ENCODE assay signal across 8 cellular contexts in genomic region chr6:28634758-28635546, GRCh38.
DNase-seq lines count a peak whose midpoint lies in the region; ATAC-seq and TF ChIP-seq lines count a peak whose summit lies in the region.

No MANE protein-coding gene starts in this region.

- no peaks in the 10 kb centered on the region for H3K36me3 ChIP-seq in PC-3 (ENCODE audit: low read depth, low read length)

- peaks cover 16% of the 10 kb centered on the region for H3K4me1 Mint-ChIP-seq in osteocyte (ENCODE audit: unreplicated experiment)

- no peaks in the 10 kb centered on the region for H3K9me3 ChIP-seq in PC-3 (ENCODE audit: low read length)

- H3K4me1 ChIP-seq in PC-3 (ENCODE audit: insufficient read depth, low read length) = peaks cover 9% of the 10 kb centered on the region; the same call in 1 of the 2 replicates

- no peaks in the 10 kb centered on the region for H3K9me3 Mint-ChIP-seq in osteocyte (ENCODE audit: unreplicated experiment)

- H3F3A ChIP-seq in PC-3 (ENCODE audit: low read length, unreplicated experiment) = no peaks in the 10 kb centered on the region

- H3K36me3 Mint-ChIP-seq in osteocyte (ENCODE audit: unreplicated experiment) = no peaks in the 10 kb centered on the region

- no peaks in the 10 kb centered on the region for H3K79me2 ChIP-seq in PC-3 (ENCODE audit: low read length)

- no peak overlapping the region for H3K27ac Mint-ChIP-seq in osteocyte (ENCODE audit: unreplicated experiment)

- H3K4me3 Mint-ChIP-seq in osteocyte (ENCODE audit: unreplicated experiment) = peak overlapping the region; percentile 79

- peak overlapping the region; percentile 98 for H2AFZ ChIP-seq in PC-3 (ENCODE audit: low read length)

- peak overlapping the region; percentile 93 for H3K4me2 ChIP-seq in PC-3 (ENCODE audit: low read length)

- H3K4me3 ChIP-seq in GM12865 (ENCODE audit: low read depth, low read length) (peak overlapping the region; percentile 16; the same call in 1 of the 2 replicates), PC-3 (ENCODE audit: low read length) (peak overlapping the region; percentile 78)

- BruUV-seq in PC-3 (replicated peaks; lab: Mats Ljungman, UMichigan) = TSS peak; percentile 40

- peaks cover 30% of the 10 kb centered on the region for H3K27me3 Mint-ChIP-seq in osteocyte (ENCODE audit: unreplicated experiment)

- TF ChIP-seq POLR2A in erythroblast (IDR thresholded peaks at IDR 0.05; ENCODE audit: low read length) = no peak

- no peaks in the 10 kb centered on the region for H3K27me3 ChIP-seq in PC-3 (ENCODE audit: low read length)

- POLR2A ChIA-PET in PC-3 (lab: Charles Lee; ENCODE audit: unreplicated experiment) = interaction anchor here (0.6 kb wide), 1 partner anchor 39 kb away, joined by 4 read pairs; no protein-coding TSS in a partner anchor

- ATAC-seq in PC-3 = peak; percentile 90
- ATAC-seq in GM18498 (IDR thresholded peaks at IDR 0.05; ENCODE audit: unreplicated experiment) = no peak
- ATAC-seq in sciatic nerve = no peak
- no peak for ATAC-seq in GM18861 (IDR thresholded peaks at IDR 0.05; ENCODE audit: unreplicated experiment)
- no peak for ATAC-seq in GM19035 (IDR thresholded peaks at IDR 0.05; ENCODE audit: unreplicated experiment)

- intact Hi-C loops in PC-3 (cut with micrococcal nuclease) (no loop called here), sciatic nerve (cut with DNase I) (no loop called here)

- TF ChIP-seq CTCF in GM12865 (IDR thresholded peaks at IDR 0.05; ENCODE audit: insufficient read depth, low read depth, low read length, missing control alignments) (no peak), PC-3 (conservative IDR thresholded peaks at IDR 0.05; ENCODE audit: low read depth, low read length) (no peak), osteocyte (IDR thresholded peaks at IDR 0.05) (no peak)

- DNase-seq in GM12865 (ENCODE audit: low read depth) = no peak
- peak; percentile 48 for DNase-seq in PC-3
- peak; percentile 8 to 18 for DNase-seq in erythroblast (lab: John Stamatoyannopoulos, UW)
- no peak for DNase-seq in osteocyte (ENCODE audit: extremely low spot score, unreplicated experiment)
- no peak for DNase-seq in sciatic nerve (ENCODE audit: low spot score)

- no peak overlapping the region for H3K27ac ChIP-seq in PC-3 (ENCODE audit: low read length)

- peak overlapping the region; percentile 7; the same call in 1 of the 2 replicates for H3K9ac ChIP-seq in PC-3 (ENCODE audit: low read length)

- H3K9me2 ChIP-seq in PC-3 (replicated peaks; ENCODE audit: low read length) = no peaks in the 10 kb centered on the region

- CTCF ChIA-PET in PC-3 (lab: Charles Lee) = interaction anchor here (0.7 to 1.0 kb wide), 2 partner anchors 14 to 50 kb away, joined by 3 to 4 read pairs; no protein-coding TSS in a partner anchor

- no peaks in the 10 kb centered on the region for H4K20me1 ChIP-seq in PC-3 (ENCODE audit: low read length)

Comparison
In these comparisons a context has a peak if more than half of its experiments do, and no peak if none do; other contexts are left out.
1. DNase-seq: peak in PC-3 (single experiment) and erythroblast (2 of 2); none in GM12865 (single experiment), osteocyte (single experiment) and sciatic nerve (single experiment).